In the genomic region with DNA sequence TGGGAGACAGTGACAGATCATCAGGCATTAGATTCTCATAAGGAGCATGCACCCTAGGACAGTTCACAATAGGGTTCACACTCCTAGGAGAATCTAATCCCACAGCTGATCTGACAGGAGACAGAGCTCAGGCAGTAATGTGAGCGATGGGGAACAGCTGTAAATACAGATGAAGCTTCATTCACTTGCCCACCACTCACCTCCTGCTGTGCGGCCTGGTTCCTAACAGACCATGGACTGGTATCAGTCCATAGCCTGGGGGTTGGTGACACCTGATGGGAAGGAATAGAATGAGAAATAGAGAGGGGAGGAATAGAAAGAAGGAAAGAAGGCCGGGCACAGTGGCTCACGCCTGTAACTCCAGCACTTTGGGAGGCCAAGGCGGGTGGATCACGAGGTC, we compare ENCODE assay signal across 5 cellular contexts.
"Had no signal": no experiment of that assay in that cellular context is flagged by ENCODE, and none has a peak within 500 bp of the region (broad histone marks: within the 10 kb centered on the region; RNA-seq: fewer than 3 reads in every experiment).

No MANE protein-coding gene starts in this region.

- H3K27ac Mint-ChIP-seq: IgD-negative memory B cell had no signal

- H3K4me3 Mint-ChIP-seq: IgD-negative memory B cell had no signal

- H3K27me3 Mint-ChIP-seq: IgD-negative memory B cell had no signal

- H3K4me1 Mint-ChIP-seq: IgD-negative memory B cell had no signal

- H3K36me3 Mint-ChIP-seq: IgD-negative memory B cell had no signal

- H3K27ac ChIP-seq: HL-60 had no signal

- H3K4me3 ChIP-seq: K562 had no signal

- DNase-seq: IMR-90, KBM-7 had no signal
